Comparison of ENCODE assay signal across 9 cellular contexts in the genomic region with DNA sequence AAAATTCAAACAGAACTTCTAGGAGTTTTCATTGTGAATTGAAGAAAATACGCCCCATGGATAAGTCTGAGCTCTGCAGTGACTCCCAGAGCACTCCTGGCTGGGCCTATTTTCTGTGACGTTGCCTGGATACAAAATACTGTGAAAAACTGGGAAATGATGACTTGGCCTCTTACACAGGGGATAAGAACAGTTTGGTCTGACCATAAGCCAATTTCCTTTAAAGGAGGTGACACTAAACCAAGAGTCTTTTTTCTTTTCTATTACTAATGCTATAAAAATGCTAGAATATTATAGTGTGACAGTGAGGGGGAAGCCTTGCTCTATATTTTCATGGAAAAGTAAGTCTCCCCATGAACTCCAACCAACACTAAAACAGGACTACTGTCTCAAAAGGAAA. TPM values are rescaled to one million over a fixed set of nuclear protein-coding genes. Genes with fewer than 3 reads are reported as not detected.
DNase-seq lines count a peak whose midpoint lies in the region; ATAC-seq, FAIRE-seq and TF ChIP-seq lines count a peak whose summit lies in the region.
"Had no signal": no experiment of that assay in that cellular context is flagged by ENCODE, and none has a peak within 500 bp of the region (broad histone marks: within the 10 kb centered on the region; RNA-seq: fewer than 3 reads in every experiment).

No MANE protein-coding gene starts in this region.

- H3K4ac ChIP-seq in H1 (replicated peaks; ENCODE audit: insufficient read length, low read depth, low read length) = no peak overlapping the region

- no peak for TF ChIP-seq CTCF in H1 (IDR thresholded peaks at IDR 0.05; ENCODE audit: control extremely low read depth in 1 of 3, insufficient read depth in 1 of 3, low read depth in 1 of 3, low read length in 3 of 3)
- no peak for TF ChIP-seq CTCF in mesothelial cell of epicardium (IDR thresholded peaks at IDR 0.05; ENCODE audit: unreplicated experiment)
- TF ChIP-seq CTCF in uterus (IDR thresholded peaks at IDR 0.05) = no peak

- H3K4me1 ChIP-seq in H1 (replicated peaks in 1 of 4; ENCODE audit: control insufficient read depth in 3 of 4, insufficient read depth in 4 of 4, low read length in 3 of 4) (peaks cover 21 to 37% (median 34%) of the 10 kb centered on the region in 4 experiments), uterus (peaks cover 16 to 20% of the 10 kb centered on the region in 2 donors)

- H3K36me3 ChIP-seq in H1 (ENCODE audit: control insufficient read depth in 2 of 4, insufficient read depth in 4 of 4, low read length in 3 of 4) (no peaks in the 10 kb centered on the region), uterus (no peaks in the 10 kb centered on the region)

- H3K23me2 ChIP-seq in H1 (ENCODE audit: low read depth, low read length) = no peaks in the 10 kb centered on the region; the same call in 1 of the 2 replicates

- no peak for TF ChIP-seq RAD21 in H1 (IDR thresholded peaks at IDR 0.05 in 1 of 2, conservative IDR thresholded peaks at IDR 0.05 in 1 of 2; ENCODE audit: low read depth in 2 of 2, low read length in 2 of 2)

- peak overlapping the region in 1 of 2 experiments; percentile 91; a peak in 1 of 4 replicates for H3K4me2 ChIP-seq in H1 (ENCODE audit: insufficient read depth in 1 of 2, low read depth in 2 of 2, low read length in 2 of 2)

- H2AFZ ChIP-seq in H1 (ENCODE audit: low read length) = no peak overlapping the region

- H3K36me3 Mint-ChIP-seq in mesothelial cell of epicardium = no peaks in the 10 kb centered on the region

- H3K27ac ChIP-seq in H1 (ENCODE audit: low read depth, low read length) = peak overlapping the region; percentile 61
- H3K27ac ChIP-seq in uterus = peak overlapping the region; percentile 98 to 100
- H3K27ac ChIP-seq: 22Rv1 had no signal

- no peak overlapping the region for H2BK15ac ChIP-seq in H1 (ENCODE audit: low read length)

- H2BK12ac ChIP-seq in H1 (ENCODE audit: low read depth, low read length) = no peak overlapping the region; the same call in 1 of the 2 replicates

- no peak overlapping the region for H3K56ac ChIP-seq in H1 (replicated peaks; ENCODE audit: insufficient read length, low read depth, low read length)

- intact Hi-C loops in uterus (cut with DNase I; ENCODE audit: low total_unique reads) = loop anchor here (5.0 kb wide), 1 partner anchor 36 kb away; no protein-coding TSS in a partner anchor

- peak overlapping the region; percentile 35 for H3K4me3 Mint-ChIP-seq in mesothelial cell of epicardium

- H3K18ac ChIP-seq in H1 (ENCODE audit: extremely low read depth, low read length) = no peak overlapping the region

- no peak overlapping the region for H4K91ac ChIP-seq in H1 (replicated peaks; ENCODE audit: insufficient read length, low read length)

- H3K9me3 ChIP-seq in H1 (ENCODE audit: insufficient read depth in 2 of 2, low read depth in 1 of 2, low read length in 1 of 2) (no peaks in the 10 kb centered on the region), uterus (no peaks in the 10 kb centered on the region)

- H3K79me2 ChIP-seq in H1 (ENCODE audit: control insufficient read depth in 1 of 2, insufficient read depth in 2 of 2, low read length in 2 of 2) = no peaks in the 10 kb centered on the region

- H4K8ac ChIP-seq in H1 (ENCODE audit: extremely low read depth, insufficient read depth, low read length) = no peak overlapping the region

- 54% methylated on average over 2 of the region's 2 CpGs; no CpG with 5 or more reads in 1 of the 2 experiments for WGBS in H1 (ENCODE audit: extremely low coverage in 1 of 2, insufficient coverage in 1 of 2, insufficient read length in 1 of 2, insufficient replicate concordance in 2 of 2, low coverage in 1 of 2, low lambda C conversion rate in 2 of 2, missing lambda C conversion rate in 1 of 2), 2 experiments

- TF ChIP-seq EP300 in H1 (IDR thresholded peaks at IDR 0.05; ENCODE audit: borderline replicate concordance in 1 of 2, low read depth in 2 of 2, low read length in 2 of 2) = no peak

- H3K27me3 ChIP-seq in H1 (replicated peaks in 1 of 4; ENCODE audit: control insufficient read depth in 3 of 4, extremely low read depth in 1 of 4, insufficient read depth in 3 of 4, low read length in 3 of 4) (no peaks in the 10 kb centered on the region), uterus (no peaks in the 10 kb centered on the region)

- peak overlapping the region; percentile 100 for H3K27ac Mint-ChIP-seq in mesothelial cell of epicardium

- no peak overlapping the region for H3K14ac ChIP-seq in H1 (ENCODE audit: insufficient read length)

- no peaks in the 10 kb centered on the region for H4K20me1 ChIP-seq in H1 (replicated peaks in 1 of 2; ENCODE audit: control insufficient read depth in 1 of 2, insufficient read depth in 2 of 2, low read length in 2 of 2)

- H3K9ac ChIP-seq in H1 (replicated peaks in 1 of 4; ENCODE audit: extremely low read depth in 1 of 4, low read depth in 3 of 4, low read length in 3 of 4) = peak overlapping the region in 1 of 4 experiments; percentile 69; a peak in 1 of 7 replicates

- H3K9me3 Mint-ChIP-seq in mesothelial cell of epicardium = no peaks in the 10 kb centered on the region

- H3K4me3 ChIP-seq in H1 (ENCODE audit: extremely low read depth in 1 of 4, insufficient read depth in 2 of 4, low read depth in 3 of 4, low read length in 4 of 4) (peak overlapping the region in 1 of 4 experiments; percentile 25; a peak in 1 of 8 replicates), uterus (no peak overlapping the region)

- no peaks in the 10 kb centered on the region for H3K27me3 Mint-ChIP-seq in mesothelial cell of epicardium (ENCODE audit: low read depth)

- CTCF ChIA-PET in H1 (lab: Charles Lee; ENCODE audit: partially characterized antibody) = interaction anchor here (0.6 to 1.9 kb wide), 4 partner anchors 10 to 368 kb away, joined by 3 to 12 read pairs (median 4); a partner anchor contains a TSS

- TF ChIP-seq POLR2A in H1 (IDR thresholded peaks at IDR 0.05; ENCODE audit: control extremely low read depth in 1 of 2, low read depth in 2 of 2, low read length in 2 of 2) (0 out of 3 replicates have a peak, but pooled peaks of 1 of the 2 experiments have one; percentile 23), uterus (IDR thresholded peaks at IDR 0.05) (no peak)

- no peak overlapping the region for H3K23ac ChIP-seq in H1 (ENCODE audit: insufficient read length)

- H2BK5ac ChIP-seq in H1 (ENCODE audit: low read depth, low read length) = peak overlapping the region; percentile 84; the same call in 1 of the 2 replicates

- peaks cover 64% of the 10 kb centered on the region for H3K4me1 Mint-ChIP-seq in mesothelial cell of epicardium

- peak; percentile 50 for DNase-seq in DMS53 (lab: John Stamatoyannopoulos, UW)
- DNase-seq in DMS53 treated with DMSO at 0.1 percent for 48 hours (lab: John Stamatoyannopoulos, UW; ENCODE audit: unreplicated experiment) = no peak
- no peak for DNase-seq in H1 (ENCODE audit: low read depth in 1 of 2, low spot score in 2 of 2)
- DNase-seq in mesothelial cell of epicardium (ENCODE audit: low spot score in 2 of 2, unreplicated experiment in 2 of 2) = no peak
- DNase-seq in uterus = peak; percentile 76 to 81
- DNase-seq in mesenteric fat pad (ENCODE audit: low spot score) = no peak

- H2AK5ac ChIP-seq in H1 (ENCODE audit: low read depth, low read length) = no peak overlapping the region

- POLR2A ChIA-PET in H1 (lab: Charles Lee; ENCODE audit: partially characterized antibody) = interaction anchor here (0.7 to 3.9 kb wide), 9 partner anchors 9 to 1056 kb away, joined by 3 to 22 read pairs (median 4); no protein-coding TSS in a partner anchor

- no peak overlapping the region for H2BK20ac ChIP-seq in H1 (ENCODE audit: low read length)

- ATAC-seq in HG03520 (IDR thresholded peaks at IDR 0.05; ENCODE audit: unreplicated experiment) (no peak), HG03354 (IDR thresholded peaks at IDR 0.05; ENCODE audit: poor library complexity, severe bottlenecking, unreplicated experiment) (no peak)

- H3K79me1 ChIP-seq in H1 (ENCODE audit: low read depth, low read length) = no peaks in the 10 kb centered on the region

- FAIRE-seq in H1 (lab: Jason Lieb, UNC) = no peak

- peak overlapping the region; percentile 18 for H2BK120ac ChIP-seq in H1 (replicated peaks; ENCODE audit: low read depth, low read length)

- H4K5ac ChIP-seq in H1 (ENCODE audit: insufficient read length, low read depth, low read length) = peak overlapping the region; percentile 75

TF ChIP-seq in H1, 55 proteins besides CTCF, POLR2A, EP300 and RAD21 (continues in another document):
- TF ChIP-seq CHD2 (IDR thresholded peaks at IDR 0.05; ENCODE audit: low read length) (no peak), EGR1 (IDR thresholded peaks at IDR 0.05; ENCODE audit: borderline replicate concordance, low read depth, low read length) (no peak), KDM1A (IDR thresholded peaks at IDR 0.05; ENCODE audit: borderline replicate concordance, low read length) (no peak), TAF7 (optimal IDR thresholded peaks at IDR 0.05; ENCODE audit: borderline replicate concordance, low read depth, low read length) (no peak), NRF1 (IDR thresholded peaks at IDR 0.05; ENCODE audit: low read depth, low read length) (no peak), CREB1 (IDR thresholded peaks at IDR 0.05) (no peak; the same call in 1 of the 2 replicates)

RNA-seq across cellular contexts. Expression of a gene that starts 45.6 kb away (rescaled TPM):
- 2.3 and 3.2 TPM in 2 replicates for total RNA-seq in H1 (2021; fragmentation: NEBNext Ultra II Directional; extraction: Animal tissue kit (Norgen Biotek cat#: 25700))
- polyA plus RNA-seq in H1 (2011; rRNA removed) = 0.94 and 0.98 TPM in 2 replicates
- 1.0 TPM for polyA plus RNA-seq in H1 (2011; cell fraction: cytosol; rRNA removed)
- polyA plus RNA-seq in H1 (2011; cell fraction: nucleus; rRNA removed) = 1.2 TPM
- polyA plus RNA-seq in H1 (2012, experiment 1 of 2) = 2.3 to 2.8 TPM (median 2.4 TPM) in 4 replicates
- 0.09 TPM for polyA plus RNA-seq in H1 (2012, experiment 2 of 2)
- 2.0 TPM for polyA plus RNA-seq in H1 (2013, experiment 1 of 2)
- 2.4 TPM for polyA plus RNA-seq in H1 (2013, experiment 2 of 2)
- polyA minus RNA-seq in H1 (2011; rRNA and poly(A)+ RNA removed) = 1.6 and 2.4 TPM in 2 replicates
- polyA minus RNA-seq in H1 (2011; cell fraction: cytosol; rRNA and poly(A)+ RNA removed) = 1.0 TPM
- 1.4 TPM for polyA minus RNA-seq in H1 (2011; cell fraction: nucleus; rRNA and poly(A)+ RNA removed)
- total RNA-seq in mesothelial cell of epicardium (53.3 to 58.5 TPM (median 56.0 TPM) in 3 replicates), uterus (100 to 1,000 TPM in 2 of 4 donors, 10 to 100 TPM in 2; 41.2 to 114 (median 86.9) TPM), mesenteric fat pad (87.8 TPM)

RNA-seq across cellular contexts. Expression of a gene that starts 59.8 kb away (rescaled TPM):
- 18.9 and 19.6 TPM in 2 replicates for total RNA-seq in H1 (2021; fragmentation: NEBNext Ultra II Directional; extraction: Animal tissue kit (Norgen Biotek cat#: 25700))
- 3.5 and 7.0 TPM in 2 replicates for polyA plus RNA-seq in H1 (2011; rRNA removed)
- 9.1 TPM for polyA plus RNA-seq in H1 (2011; cell fraction: cytosol; rRNA removed)
- 3.5 TPM for polyA plus RNA-seq in H1 (2011; cell fraction: nucleus; rRNA removed)
- 8.7 to 16.4 TPM (median 10.0 TPM) in 4 replicates for polyA plus RNA-seq in H1 (2012, experiment 1 of 2)
- polyA plus RNA-seq in H1 (2012, experiment 2 of 2) = 1.7 TPM
- 17.5 TPM for polyA plus RNA-seq in H1 (2013, experiment 1 of 2)
- polyA plus RNA-seq in H1 (2013, experiment 2 of 2) = 16.7 TPM
- polyA minus RNA-seq in H1 (2011; rRNA and poly(A)+ RNA removed) = 6.8 and 7.5 TPM in 2 replicates
- 7.0 TPM for polyA minus RNA-seq in H1 (2011; cell fraction: cytosol; rRNA and poly(A)+ RNA removed)
- 14.3 TPM for polyA minus RNA-seq in H1 (2011; cell fraction: nucleus; rRNA and poly(A)+ RNA removed)
- total RNA-seq in mesothelial cell of epicardium (6.0 to 6.3 TPM (median 6.0 TPM) in 3 replicates), uterus (10 to 100 TPM in 1 of 4 donors, under 1 TPM in 1, not detected in 2; under 0.01 to 13.8 TPM), mesenteric fat pad (0.16 TPM)

Comparison
In these comparisons a context has a peak if more than half of its experiments do, and no peak if none do; other contexts are left out.
1. DNase-seq: peak in DMS53 (single experiment) and uterus (2 of 2); none in DMS53 treated with DMSO at 0.1 percent for 48 hours (single experiment), H1 (0 of 2), mesothelial cell of epicardium (0 of 2) and mesenteric fat pad (single experiment).
2. RNA of a gene that starts 45.6 kb away (total RNA-seq): 41.2 to 114 TPM in uterus, 87.8 TPM in mesenteric fat pad (single experiment) and 53.3 to 58.5 TPM in mesothelial cell of epicardium; 2.3 to 3.2 TPM in H1; every median in the first group is over 10 times any median in the second.